Comparison of ENCODE assay signal across 13 cellular contexts in the genomic region with DNA sequence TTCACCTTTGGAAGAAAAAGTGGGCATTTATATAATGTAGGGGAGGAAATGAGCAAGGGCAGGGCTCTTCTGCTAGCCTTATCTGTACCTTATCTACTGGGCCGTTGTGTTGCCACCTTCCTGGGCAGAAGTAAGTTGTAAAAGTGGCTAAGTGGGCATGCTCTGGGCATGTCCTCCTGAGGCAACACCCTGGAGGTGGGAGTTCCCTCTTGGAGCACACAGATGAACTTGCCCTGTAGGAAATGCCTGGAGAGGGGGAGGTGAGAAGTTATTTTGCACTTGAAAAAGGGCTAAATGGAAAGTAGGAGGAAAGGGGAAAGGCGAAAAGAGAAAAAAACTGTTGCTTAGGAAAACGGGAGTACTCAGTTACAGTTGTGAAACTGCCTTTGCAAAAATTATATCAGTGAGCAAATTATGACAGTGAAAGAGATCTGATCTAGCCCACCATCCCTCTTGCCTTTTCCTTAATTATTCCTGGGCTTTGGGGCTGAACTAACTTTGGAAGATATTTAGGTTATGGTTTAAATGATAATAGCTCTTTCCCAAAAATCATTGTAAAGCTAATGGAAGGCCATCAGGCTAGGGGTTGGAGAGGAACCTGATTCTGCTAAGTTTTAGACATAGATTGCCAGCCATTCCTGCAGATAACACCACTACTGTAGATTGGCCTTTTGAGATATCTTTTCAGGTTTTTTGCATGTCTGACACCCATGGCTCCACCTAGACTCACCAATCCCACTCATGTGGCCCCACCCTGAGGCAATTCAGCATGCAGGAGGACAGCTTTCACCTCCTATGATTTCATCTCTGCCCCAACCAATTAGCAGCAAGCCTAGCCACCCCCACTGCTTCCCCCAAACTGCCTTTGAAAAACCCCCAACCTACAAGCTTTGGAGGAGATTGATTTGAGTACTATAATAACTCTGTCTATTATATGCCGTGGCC. TPM values are rescaled to one million over a fixed set of nuclear protein-coding genes. Genes with fewer than 3 reads are reported as not detected.
DNase-seq lines count a peak whose midpoint lies in the region; ATAC-seq, FAIRE-seq and TF ChIP-seq lines count a peak whose summit lies in the region.
"Had no signal": no experiment of that assay in that cellular context is flagged by ENCODE, and none has a peak within 500 bp of the region (broad histone marks: within the 10 kb centered on the region; RNA-seq: fewer than 3 reads in every experiment).

No MANE protein-coding gene starts in this region.

- TF ChIP-seq CTCF in bronchial epithelial cell (IDR thresholded peaks at IDR 0.05; ENCODE audit: insufficient read depth, low read length, severe bottlenecking) (no peak), upper lobe of left lung (IDR thresholded peaks at IDR 0.05) (no peak)

- TF ChIP-seq EP300 in upper lobe of left lung (IDR thresholded peaks at IDR 0.05), result no peak

- intact Hi-C loops in activated CD4-positive, alpha-beta memory T cell treated with anti-CD3 and anti-CD28 coated beads for 36 hours (cut with micrococcal nuclease), result no loop called here

- DNase-seq in EH (ENCODE audit: low read depth) (peak; percentile 9), bronchial epithelial cell (ENCODE audit: low read depth) (peak; percentile 54), iPS-NIHi7 (ENCODE audit: extremely low spot score) (peak; percentile 35), upper lobe of left lung (no peak), T-helper 9 cell (no peak), nucleus accumbens (lab: John Stamatoyannopoulos, UW) (no peak)
- no peak for DNase-seq in activated CD4-positive, alpha-beta memory T cell treated with anti-CD3 and anti-CD28 coated beads for 36 hours
- DNase-seq: amniotic stem cell, DMS79, KG1, NCI-H2029 treated with DMSO at 0.1 percent for 48 hours had no signal

- H3K27me3 ChIP-seq in HUES6 (ENCODE audit: control insufficient read depth, insufficient read depth, low read length) (no peaks in the 10 kb centered on the region), bronchial epithelial cell (ENCODE audit: control insufficient read depth, insufficient read depth, low read length) (no peaks in the 10 kb centered on the region), upper lobe of left lung (no peaks in the 10 kb centered on the region)
- H3K27me3 ChIP-seq: right atrium auricular region had no signal

- TF ChIP-seq POLR2A in upper lobe of left lung (IDR thresholded peaks at IDR 0.05), result no peak

- CTCF ChIA-PET in activated CD4-positive, alpha-beta memory T cell treated with anti-CD3 and anti-CD28 coated beads for 36 hours (lab: Charles Lee), result no interaction called here

- ATAC-seq in upper lobe of left lung (ENCODE audit: low FRiP score in 2 of 2), result no peak

- H3K4me1 ChIP-seq in HUES6 (ENCODE audit: control insufficient read depth, insufficient read depth, low read length) (peaks cover 20% of the 10 kb centered on the region), upper lobe of left lung (peaks cover 0 to 3% (median 0%) of the 10 kb centered on the region in 4 donors)
- H3K4me1 ChIP-seq: right atrium auricular region had no signal

- peak overlapping the region; percentile 92 for H3K27ac ChIP-seq in HUES6 (ENCODE audit: low read depth, low read length)
- no peak overlapping the region for H3K27ac ChIP-seq in upper lobe of left lung
- H3K27ac ChIP-seq: right atrium auricular region had no signal

- POLR2A ChIA-PET in activated CD4-positive, alpha-beta memory T cell treated with anti-CD3 and anti-CD28 coated beads for 36 hours (lab: Charles Lee), result no interaction called here

- H3K4me3 Mint-ChIP-seq in activated CD4-positive, alpha-beta memory T cell treated with anti-CD3 and anti-CD28 coated beads for 36 hours, result no peak overlapping the region

- H3K9ac ChIP-seq in HUES6 (ENCODE audit: low read length), result peak overlapping the region; percentile 82

- no peaks in the 10 kb centered on the region; the same call in 1 of the 2 replicates for H3K36me3 ChIP-seq in HUES6 (ENCODE audit: control insufficient read depth, insufficient read depth, low read length)
- no peaks in the 10 kb centered on the region for H3K36me3 ChIP-seq in bronchial epithelial cell (ENCODE audit: control insufficient read depth, insufficient read depth, low read length)
- no peaks in the 10 kb centered on the region for H3K36me3 ChIP-seq in upper lobe of left lung
- H3K36me3 ChIP-seq: right atrium auricular region had no signal

- no peaks in the 10 kb centered on the region for H3K4me1 Mint-ChIP-seq in activated CD4-positive, alpha-beta memory T cell treated with anti-CD3 and anti-CD28 coated beads for 36 hours (ENCODE audit: low read depth)

- no peaks in the 10 kb centered on the region for H3K27me3 Mint-ChIP-seq in activated CD4-positive, alpha-beta memory T cell treated with anti-CD3 and anti-CD28 coated beads for 36 hours

- no peaks in the 10 kb centered on the region for H3K9me3 Mint-ChIP-seq in activated CD4-positive, alpha-beta memory T cell treated with anti-CD3 and anti-CD28 coated beads for 36 hours

- FAIRE-seq in bronchial epithelial cell (lab: Jason Lieb, UNC), result no peak

- H3K4me3 ChIP-seq in HUES6 (ENCODE audit: low read depth, low read length), result peak overlapping the region; percentile 11
- H3K4me3 ChIP-seq in bronchial epithelial cell (ENCODE audit: low read depth, low read length), result no peak overlapping the region
- H3K4me3 ChIP-seq in upper lobe of left lung, result no peak overlapping the region
- H3K4me3 ChIP-seq: right atrium auricular region had no signal

- no peaks in the 10 kb centered on the region for H3K36me3 Mint-ChIP-seq in activated CD4-positive, alpha-beta memory T cell treated with anti-CD3 and anti-CD28 coated beads for 36 hours

- 36 to 44% methylated on average over 4 of the region's 4 CpGs for WGBS in upper lobe of left lung, 2 donors

- H3K9me3 ChIP-seq in HUES6 (ENCODE audit: control insufficient read depth, insufficient read depth, low read depth, low read length) (peaks cover 42% of the 10 kb centered on the region), upper lobe of left lung (no peaks in the 10 kb centered on the region)
- H3K9me3 ChIP-seq: right atrium auricular region had no signal

- no peak overlapping the region for H3K27ac Mint-ChIP-seq in activated CD4-positive, alpha-beta memory T cell treated with anti-CD3 and anti-CD28 coated beads for 36 hours

RNA-seq across cellular contexts. Expression of a gene that starts 20.5 kb away (rescaled TPM):
- 2.4 and 3.8 TPM in 2 replicates for total RNA-seq in bronchial epithelial cell
- total RNA-seq in activated CD4-positive, alpha-beta memory T cell treated with anti-CD3 and anti-CD28 coated beads for 36 hours, result 1 to 10 TPM; 6.0 to 7.2 TPM
- total RNA-seq in upper lobe of left lung, result 10 to 100 TPM in 2 of 6 donors, 1 to 10 TPM in 4; 3.2 to 22.0 (median 9.0) TPM

Comparison
In these comparisons a context has a peak if more than half of its experiments do, and no peak if none do; other contexts are left out.
1. DNase-seq: peak in EH (single experiment), bronchial epithelial cell (single experiment) and iPS-NIHi7 (single experiment); none in activated CD4-positive, alpha-beta memory T cell treated with anti-CD3 and anti-CD28 coated beads for 36 hours (single experiment), upper lobe of left lung (0 of 2), T-helper 9 cell (single experiment) and nucleus accumbens (0 of 56).